Comparison of ENCODE assay signal across 1 cellular context in genomic region chr6:111774346-111774703, GRCh38.
TF ChIP-seq lines count a peak whose summit lies in the region.

No MANE protein-coding gene starts in this region.

TF ChIP-seq in HepG2, 621 proteins besides CTCF, POLR2A, EP300 and RAD21 (continued from another document):
- no peak for TF ChIP-seq KIAA2018 (CRISPR knock-in tag; IDR thresholded peaks at IDR 0.05; ENCODE audit: borderline replicate concordance)
